ENCODE assay signal across 8 cellular contexts in the genomic region with DNA sequence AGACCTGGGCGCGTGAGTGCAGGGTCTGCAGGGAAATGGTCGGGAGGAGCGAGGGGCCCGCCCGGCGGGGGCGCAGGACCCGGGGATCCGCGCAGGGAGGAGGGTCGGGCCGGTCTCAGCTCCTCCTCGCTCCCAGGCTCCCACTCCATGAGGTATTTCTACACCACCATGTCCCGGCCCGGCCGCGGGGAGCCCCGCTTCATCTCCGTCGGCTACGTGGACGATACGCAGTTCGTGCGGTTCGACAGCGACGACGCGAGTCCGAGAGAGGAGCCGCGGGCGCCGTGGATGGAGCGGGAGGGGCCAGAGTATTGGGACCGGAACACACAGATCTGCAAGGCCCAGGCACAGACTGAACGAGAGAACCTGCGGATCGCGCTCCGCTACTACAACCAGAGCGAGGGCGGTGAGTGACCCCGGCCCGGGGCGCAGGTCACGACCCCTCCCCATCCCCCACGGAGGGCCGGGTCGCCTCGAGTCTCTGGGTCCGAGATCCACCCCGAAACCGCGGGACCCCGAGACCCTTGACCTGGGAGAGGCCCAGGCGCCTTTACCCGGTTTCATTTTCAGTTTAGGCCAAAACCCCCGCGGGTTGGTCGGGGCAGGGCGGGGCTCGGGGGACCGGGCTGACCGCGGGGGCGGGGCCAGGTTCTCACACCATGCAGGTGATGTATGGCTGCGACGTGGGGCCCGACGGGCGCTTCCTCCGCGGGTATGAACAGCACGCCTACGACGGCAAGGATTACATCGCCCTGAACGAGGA. TPM values are rescaled to one million over a fixed set of nuclear protein-coding genes. Genes with fewer than 3 reads are reported as not detected.
DNase-seq lines count a peak whose midpoint lies in the region; ATAC-seq, FAIRE-seq and TF ChIP-seq lines count a peak whose summit lies in the region.

No MANE protein-coding gene starts in this region.

- ATAC-seq in activated T-cell treated with anti-CD3 and anti-CD28 coated beads, Interleukin-2, amount 50 U/mL, for 72 hours (replicated peaks in 1 of 2) = peak; percentile 84 to 95
- peak; percentile 75 to 91 (median 77) for ATAC-seq in natural killer cell
- no peak for ATAC-seq in GM18519 (IDR thresholded peaks at IDR 0.05; ENCODE audit: low FRiP score, unreplicated experiment)

- no peaks in the 10 kb centered on the region for H3K9me3 ChIP-seq in fibroblast of lung (ENCODE audit: control insufficient read depth, insufficient read depth, low read depth, low read length)

- H3K4me2 ChIP-seq in fibroblast of lung (ENCODE audit: extremely low read depth, insufficient read depth, low read length) = peak overlapping the region; percentile 75

- H2AFZ ChIP-seq in fibroblast of lung (ENCODE audit: low read length) = peak overlapping the region; percentile 92

- DNase-seq in GM12891 (ENCODE audit: insufficient read length, low spot score) (peak; percentile 45), HCEC 1CT (peak; percentile 11), NCI-H69 (lab: John Stamatoyannopoulos, UW) (peak; percentile 23), fibroblast of lung (ENCODE audit: low read depth in 2 of 2) (peak; percentile 10 to 55), natural killer cell (peak; percentile 90)
- peak; percentile 92 to 94 for DNase-seq in activated T-cell treated with anti-CD3 and anti-CD28 coated beads, Interleukin-2, amount 50 U/mL, for 72 hours
- DNase-seq in stimulated activated naive CD4-positive, alpha-beta T cell treated with Interleukin-2 at 50 U/mL for 16 hours (lab: John Stamatoyannopoulos, UW) = peak; percentile 82

- peaks cover 9% of the 10 kb centered on the region for H3K4me1 Mint-ChIP-seq in activated T-cell treated with anti-CD3 and anti-CD28 coated beads, Interleukin-2, amount 50 U/mL, for 72 hours (ENCODE audit: low read depth)
- H3K4me1 Mint-ChIP-seq in natural killer cell = peaks cover 12 to 30% of the 10 kb centered on the region in 2 donors

- peaks cover 6% of the 10 kb centered on the region for H3K27me3 Mint-ChIP-seq in activated T-cell treated with anti-CD3 and anti-CD28 coated beads, Interleukin-2, amount 50 U/mL, for 72 hours (ENCODE audit: low read depth)
- H3K27me3 Mint-ChIP-seq in natural killer cell (ENCODE audit: low read depth in 2 of 2) = no peaks in the 10 kb centered on the region

- peak; percentile 23 for FAIRE-seq in GM12891 (lab: Jason Lieb, UNC)

- H4K20me1 ChIP-seq in fibroblast of lung (ENCODE audit: control insufficient read depth, extremely low read depth, insufficient read depth, low read length) = no peaks in the 10 kb centered on the region

- peak overlapping the region; percentile 93 to 96 for H3K4me3 Mint-ChIP-seq in activated T-cell treated with anti-CD3 and anti-CD28 coated beads, Interleukin-2, amount 50 U/mL, for 72 hours
- H3K4me3 Mint-ChIP-seq in natural killer cell = peak overlapping the region; percentile 94

- intact Hi-C loops in natural killer cell (cut with micrococcal nuclease) = loop anchor here (1.0 to 5.0 kb wide), 4 partner anchors 39 to 179 kb away; a partner anchor contains a TSS

- H3K79me2 ChIP-seq in fibroblast of lung (ENCODE audit: control insufficient read depth, insufficient read depth, low read length) = no peaks in the 10 kb centered on the region

- H3K36me3 Mint-ChIP-seq in activated T-cell treated with anti-CD3 and anti-CD28 coated beads, Interleukin-2, amount 50 U/mL, for 72 hours (ENCODE audit: insufficient read depth in 2 of 2) = peaks cover 2 to 4% of the 10 kb centered on the region in 2 donors
- H3K36me3 Mint-ChIP-seq in natural killer cell = no peaks in the 10 kb centered on the region

- H3K9ac ChIP-seq in fibroblast of lung (ENCODE audit: insufficient read depth, low read length) = peak overlapping the region; percentile 79

- H3K27ac ChIP-seq in fibroblast of lung (ENCODE audit: insufficient read depth, low read length) = peak overlapping the region; percentile 76

- no peak for TF ChIP-seq POLR2A in GM12891 (IDR thresholded peaks at IDR 0.05; ENCODE audit: low read depth, low read length)

- H3K27me3 ChIP-seq in fibroblast of lung (ENCODE audit: control insufficient read depth, insufficient read depth, low read length) = no peaks in the 10 kb centered on the region

- TF ChIP-seq CTCF in fibroblast of lung (conservative IDR thresholded peaks at IDR 0.05 in 1 of 2, IDR thresholded peaks at IDR 0.05 in 1 of 2; ENCODE audit: low read depth in 1 of 2, low read length in 2 of 2) (no peak), natural killer cell (IDR thresholded peaks at IDR 0.05) (no peak)

- H3K27ac Mint-ChIP-seq in activated T-cell treated with anti-CD3 and anti-CD28 coated beads, Interleukin-2, amount 50 U/mL, for 72 hours = peak overlapping the region; percentile 98
- H3K27ac Mint-ChIP-seq in natural killer cell = peak overlapping the region; percentile 94 to 99

- no peaks in the 10 kb centered on the region for H3K4me1 ChIP-seq in fibroblast of lung (ENCODE audit: control insufficient read depth, extremely low read depth, insufficient read depth, low read length)

- no peaks in the 10 kb centered on the region for H3K36me3 ChIP-seq in fibroblast of lung (ENCODE audit: control insufficient read depth, insufficient read depth, low read length)

- H3K9me3 Mint-ChIP-seq in activated T-cell treated with anti-CD3 and anti-CD28 coated beads, Interleukin-2, amount 50 U/mL, for 72 hours = no peaks in the 10 kb centered on the region
- no peaks in the 10 kb centered on the region for H3K9me3 Mint-ChIP-seq in natural killer cell

- peak overlapping the region; percentile 52 to 70 (median 63) for H3K4me3 ChIP-seq in fibroblast of lung (replicated peaks in 1 of 4; ENCODE audit: control extremely low read depth in 1 of 4, insufficient read depth in 1 of 4, low read depth in 3 of 4, low read length in 4 of 4)

TF ChIP-seq in GM12891, 5 proteins besides CTCF, POLR2A, EP300 and RAD21:
- TF ChIP-seq POLR2AphosphoS5 (IDR thresholded peaks at IDR 0.05; ENCODE audit: low read depth, low read length) = no peak
- no peak for TF ChIP-seq TAF1 (IDR thresholded peaks at IDR 0.05; ENCODE audit: low read depth, low read length)
- no peak for TF ChIP-seq POU2F2 (IDR thresholded peaks at IDR 0.05; ENCODE audit: low read depth, low read length)
- no peak for TF ChIP-seq SPI1 (IDR thresholded peaks at IDR 0.05; ENCODE audit: low read depth, low read length)
- TF ChIP-seq PAX5 (IDR thresholded peaks at IDR 0.05; ENCODE audit: insufficient read depth, low read length, severe bottlenecking) = no peak
TF ChIP-seq in GM12891: peak in this region for 0.

RNA-seq across cellular contexts. Expression of a gene that starts 54.3 kb away (rescaled TPM):
- polyA plus RNA-seq in GM12891 (2012; ENCODE audit: low read depth, missing spikeins) = 908 TPM
- total RNA-seq in activated T-cell treated with anti-CD3 and anti-CD28 coated beads, Interleukin-2, amount 50 U/mL, for 72 hours = 1,000 to 10,000 TPM; 1,261 to 1,795 TPM
- total RNA-seq in fibroblast of lung = 280 and 666 TPM in 2 replicates
- polyA plus RNA-seq in fibroblast of lung = 272 and 630 TPM in 2 replicates
- polyA plus RNA-seq in fibroblast of lung (2012) = 460 and 675 TPM in 2 replicates
- 343 and 357 TPM in 2 replicates for polyA minus RNA-seq in fibroblast of lung (ENCODE audit: low replicate concordance)
- 1,000 to 10,000 TPM; 2,088 to 2,855 (median 2,731) TPM for total RNA-seq in natural killer cell

Comparison
In these comparisons a context has a peak if more than half of its experiments do, and no peak if none do; other contexts are left out.
1. DNase-seq: peak in every context shown above with its lines; median percentile 93 in activated T-cell treated with anti-CD3 and anti-CD28 coated beads, Interleukin-2, amount 50 U/mL, for 72 hours; 90 in natural killer cell; 82 in stimulated activated naive CD4-positive, alpha-beta T cell treated with Interleukin-2 at 50 U/mL for 16 hours; 45 in GM12891; 32 in fibroblast of lung; 23 in NCI-H69; 11 in HCEC 1CT.